In genomic region chr18:32530947-32531651, GRCh38 we compare ENCODE assay signal across 8 cellular contexts.
DNase-seq lines count a peak whose midpoint lies in the region; ATAC-seq, FAIRE-seq and TF ChIP-seq lines count a peak whose summit lies in the region.

No MANE protein-coding gene starts in this region.

- DNase-seq in activated CD4-positive, alpha-beta T cell treated with anti-CD3 and anti-CD28 coated beads, Interleukin-2, amount 10 ng/mL, durations not matched to agents 7 days and 5 days, result peak; percentile 48
- no peak for DNase-seq in activated CD4-positive, alpha-beta T cell treated with anti-CD3 and anti-CD28 coated beads, Interleukin-2, amount 50 U/mL, for 4 hours
- DNase-seq in NCI-H460 (ENCODE audit: extremely low read depth, low read depth), result peak; percentile 29
- peak; percentile 20 for DNase-seq in fibroblast of villous mesenchyme (ENCODE audit: low read depth)
- DNase-seq in GM12892 (ENCODE audit: insufficient read length), result no peak
- no peak for DNase-seq in amniotic stem cell (lab: John Stamatoyannopoulos, UW)
- no peak for DNase-seq in hypothalamus (lab: John Stamatoyannopoulos, UW)

- H3K27me3 Mint-ChIP-seq in activated CD4-positive, alpha-beta T cell treated with anti-CD3 and anti-CD28 coated beads, Interleukin-2, amount 10 ng/mL, durations not matched to agents 7 days and 5 days, result peaks cover 15% of the 10 kb centered on the region

- POLR2A ChIA-PET in activated CD4-positive, alpha-beta T cell treated with anti-CD3 and anti-CD28 coated beads, Interleukin-2, amount 10 ng/mL, durations not matched to agents 7 days and 5 days (lab: Charles Lee), result no interaction called here

- no peak for TF ChIP-seq CTCF in fibroblast of villous mesenchyme (IDR thresholded peaks at IDR 0.05; ENCODE audit: insufficient read depth, low read depth, low read length)

- H3K27ac Mint-ChIP-seq in activated CD4-positive, alpha-beta T cell treated with anti-CD3 and anti-CD28 coated beads, Interleukin-2, amount 10 ng/mL, durations not matched to agents 7 days and 5 days, result no peak overlapping the region

- no peaks in the 10 kb centered on the region for H3K9me3 Mint-ChIP-seq in activated CD4-positive, alpha-beta T cell treated with anti-CD3 and anti-CD28 coated beads, Interleukin-2, amount 10 ng/mL, durations not matched to agents 7 days and 5 days

- H3K4me3 ChIP-seq in fibroblast of villous mesenchyme (ENCODE audit: low read depth, low read length), result no peak overlapping the region

- FAIRE-seq in GM12892 (lab: Jason Lieb, UNC), result no peak

- ATAC-seq in HG02885 (IDR thresholded peaks at IDR 0.05; ENCODE audit: poor library complexity, unreplicated experiment), result peak; percentile 100

- peaks cover 18% of the 10 kb centered on the region for H3K4me1 Mint-ChIP-seq in activated CD4-positive, alpha-beta T cell treated with anti-CD3 and anti-CD28 coated beads, Interleukin-2, amount 10 ng/mL, durations not matched to agents 7 days and 5 days

- no peaks in the 10 kb centered on the region for H3K36me3 Mint-ChIP-seq in activated CD4-positive, alpha-beta T cell treated with anti-CD3 and anti-CD28 coated beads, Interleukin-2, amount 10 ng/mL, durations not matched to agents 7 days and 5 days (ENCODE audit: low read depth)

- TF ChIP-seq POLR2A in GM12892 (IDR thresholded peaks at IDR 0.05; ENCODE audit: low read depth, low read length), result no peak

- no peak overlapping the region for H3K4me3 Mint-ChIP-seq in activated CD4-positive, alpha-beta T cell treated with anti-CD3 and anti-CD28 coated beads, Interleukin-2, amount 10 ng/mL, durations not matched to agents 7 days and 5 days

- CTCF ChIA-PET in activated CD4-positive, alpha-beta T cell treated with anti-CD3 and anti-CD28 coated beads, Interleukin-2, amount 10 ng/mL, durations not matched to agents 7 days and 5 days (lab: Charles Lee), result interaction anchor here (1.4 kb wide), 1 partner anchor 15 kb away, joined by 3 read pairs; no protein-coding TSS in a partner anchor

Comparison
In these comparisons a context has a peak if more than half of its experiments do, and no peak if none do; other contexts are left out.
1. DNase-seq: peak in activated CD4-positive, alpha-beta T cell treated with anti-CD3 and anti-CD28 coated beads, Interleukin-2, amount 10 ng/mL, durations not matched to agents 7 days and 5 days (single experiment), NCI-H460 (single experiment) and fibroblast of villous mesenchyme (single experiment); none in activated CD4-positive, alpha-beta T cell treated with anti-CD3 and anti-CD28 coated beads, Interleukin-2, amount 50 U/mL, for 4 hours (0 of 2), GM12892 (single experiment), amniotic stem cell (single experiment) and hypothalamus (0 of 51).